ENCODE assay signal across 34 cellular contexts in genomic region chr16:55154261-55154660, GRCh38.
"Had no signal": no experiment of that assay in that cellular context is flagged by ENCODE, and none has a peak within 500 bp of the region (broad histone marks: within the 10 kb centered on the region; RNA-seq: fewer than 3 reads in every experiment).

No MANE protein-coding gene starts in this region.

- H3K4me3 ChIP-seq: adrenal gland, body of pancreas, breast epithelium had no signal

- H3K9me3 Mint-ChIP-seq: activated B cell treated with CpG ODN at 0.5 μM for 24 hours; activated CD4-positive, alpha-beta memory T cell treated with anti-CD3 and anti-CD28 coated beads for 36 hours; activated CD4-positive, alpha-beta T cell treated with anti-CD3 and anti-CD28 coated beads, Interleukin-2, amount 10 ng/mL, durations not matched to agents 24 days and 14 days; activated CD8-positive, alpha-beta T cell treated with anti-CD3 and anti-CD28 coated beads for 36 hours; activated naive CD4-positive, alpha-beta T cell treated with anti-CD3 and anti-CD28 coated beads for 36 hours; activated naive CD8-positive, alpha-beta T cell treated with anti-CD3 and anti-CD28 coated beads for 36 hours; activated T-cell treated with anti-CD3 and anti-CD28 coated beads, Interleukin-2, amount 50 U/mL, for 4 hours; activated T-helper 1 cell treated with anti-CD3 and anti-CD28 coated beads, Interleukin-12 subunit alpha, Interleukin-12 subunit beta, Interleukin-2, Interleukin-4 antibody, amounts not matched to agents 30 ng/mL and 10 ng/mL and 1 ng/mL, durations not matched to agents 14 hours and 24 hours and 36 hours; activated T-helper 17 cell treated with anti-CD3 and anti-CD28 coated beads, Interleukin-2, amount 50 U/mL, for 72 hours; T-helper 1 cell treated with Interleukin-12 subunit alpha and Interleukin-12 subunit beta and Interleukin-4 antibody, amounts not matched to agents 30 μg/mL and 1 μg/mL, for 36 hours; T-helper 2 cell treated with Interferon-gamma antibody and Interleukin-4, amounts not matched to agents 5 μg/mL and 100 μg/mL, for 36 hours had no signal

- H3K9me3 ChIP-seq: adrenal gland, body of pancreas had no signal

- H3K36me3 ChIP-seq: adrenal gland, brain microvascular endothelial cell, breast epithelium had no signal

- H3K27me3 Mint-ChIP-seq: activated CD4-positive, alpha-beta T cell treated with anti-CD3 and anti-CD28 coated beads, Interleukin-2, amount 10 ng/mL, durations not matched to agents 24 days and 14 days; activated CD8-positive, alpha-beta T cell treated with anti-CD3 and anti-CD28 coated beads for 36 hours had no signal

- H3K4me3 Mint-ChIP-seq: activated B cell treated with CpG ODN at 0.5 μM for 24 hours; activated CD4-positive, alpha-beta memory T cell treated with anti-CD3 and anti-CD28 coated beads for 36 hours; activated CD4-positive, alpha-beta T cell treated with anti-CD3 and anti-CD28 coated beads, Interleukin-2, amount 10 ng/mL, durations not matched to agents 24 days and 14 days; activated CD8-positive, alpha-beta T cell treated with anti-CD3 and anti-CD28 coated beads for 36 hours; activated naive CD4-positive, alpha-beta T cell treated with anti-CD3 and anti-CD28 coated beads for 36 hours; activated naive CD8-positive, alpha-beta T cell treated with anti-CD3 and anti-CD28 coated beads for 36 hours; activated T-cell treated with anti-CD3 and anti-CD28 coated beads, Interleukin-2, amount 50 U/mL, for 4 hours; activated T-cell treated with anti-CD3 and anti-CD28 coated beads, Interleukin-2, amount 50 U/mL, for 72 hours; activated T-helper 1 cell treated with anti-CD3 and anti-CD28 coated beads, Interleukin-12 subunit alpha, Interleukin-12 subunit beta, Interleukin-2, Interleukin-4 antibody, amounts not matched to agents 30 ng/mL and 10 ng/mL and 1 ng/mL, durations not matched to agents 14 hours and 24 hours and 36 hours; activated T-helper 17 cell treated with anti-CD3 and anti-CD28 coated beads, Interleukin-2, amount 50 U/mL, for 72 hours; T-helper 1 cell treated with Interleukin-12 subunit alpha and Interleukin-12 subunit beta and Interleukin-4 antibody, amounts not matched to agents 30 μg/mL and 1 μg/mL, for 36 hours; T-helper 2 cell treated with Interferon-gamma antibody and Interleukin-4, amounts not matched to agents 5 μg/mL and 100 μg/mL, for 36 hours had no signal

- ATAC-seq: activated CD8-positive, alpha-beta T cell treated with anti-CD3 and anti-CD28 coated beads for 36 hours; activated naive CD4-positive, alpha-beta T cell treated with anti-CD3 and anti-CD28 coated beads, Interleukin-2, amount 50 U/mL, for 72 hours; activated T-cell treated with anti-CD3 and anti-CD28 coated beads, Interleukin-2, amount 50 U/mL, for 4 hours; activated T-cell treated with anti-CD3 and anti-CD28 coated beads, Interleukin-2, amount 50 U/mL, for 72 hours; activated T-helper 17 cell treated with anti-CD3 and anti-CD28 coated beads, Interleukin-2, amount 50 U/mL, for 72 hours; body of pancreas had no signal

- H3K27me3 ChIP-seq: adrenal gland, body of pancreas, brain microvascular endothelial cell, breast epithelium had no signal

- DNase-seq: activated B cell treated with CpG ODN at 0.5 μM for 24 hours; activated CD4-positive, alpha-beta memory T cell treated with anti-CD3 and anti-CD28 coated beads for 36 hours; activated CD4-positive, alpha-beta T cell treated with anti-CD3 and anti-CD28 coated beads for 4 hours; activated CD4-positive, alpha-beta T cell treated with anti-CD3 and anti-CD28 coated beads, Interleukin-2, amount 10 ng/mL, durations not matched to agents 24 days and 14 days; activated CD4-positive, alpha-beta T cell treated with anti-CD3 and anti-CD28 coated beads, Interleukin-2, amount 50 U/mL, for 1 hour; activated CD4-positive, alpha-beta T cell treated with anti-CD3 and anti-CD28 coated beads, Interleukin-2, amount 50 U/mL, for 4 hours; activated CD4-positive, CD25-positive, alpha-beta regulatory T cell treated with anti-CD3 and anti-CD28 coated beads, Interleukin-2, amount 50 U/mL, for 72 hours; activated CD8-positive, alpha-beta memory T cell treated with anti-CD3 and anti-CD28 coated beads, Interleukin-2, amount 50 U/mL, for 4 hours; activated CD8-positive, alpha-beta T cell treated with anti-CD3 and anti-CD28 coated beads for 36 hours; activated effector memory CD4-positive, alpha-beta T cell treated with anti-CD3 and anti-CD28 coated beads, Interleukin-2, amount 50 U/mL, for 16 hours; activated gamma-delta T cell treated with Interleukin-2 at 50 U/mL for 16 hours; activated naive CD4-positive, alpha-beta T cell; activated naive CD4-positive, alpha-beta T cell treated with anti-CD3 and anti-CD28 coated beads for 36 hours; activated naive CD4-positive, alpha-beta T cell treated with anti-CD3 and anti-CD28 coated beads, Interleukin-2, amount 50 U/mL, for 16 hours; activated naive CD8-positive, alpha-beta T cell treated with anti-CD3 and anti-CD28 coated beads for 36 hours; activated T-cell treated with anti-CD3 and anti-CD28 coated beads for 4 hours; activated T-cell treated with anti-CD3 and anti-CD28 coated beads, Interleukin-2, amount 50 U/mL, for 1 hour; activated T-cell treated with anti-CD3 and anti-CD28 coated beads, Interleukin-2, amount 50 U/mL, for 4 hours; activated T-cell treated with anti-CD3 and anti-CD28 coated beads, Interleukin-2, amount 50 U/mL, for 72 hours; adrenal gland; amniotic stem cell; aorta; body of pancreas; brain microvascular endothelial cell; central memory CD4-positive, alpha-beta T cell; T-helper 2 cell; T-helper 9 cell had no signal

- H3K4me1 ChIP-seq: adrenal gland, body of pancreas, breast epithelium had no signal

- H3K4me1 Mint-ChIP-seq: activated CD4-positive, alpha-beta T cell treated with anti-CD3 and anti-CD28 coated beads, Interleukin-2, amount 10 ng/mL, durations not matched to agents 24 days and 14 days; activated naive CD8-positive, alpha-beta T cell treated with anti-CD3 and anti-CD28 coated beads for 36 hours; activated T-helper 17 cell treated with anti-CD3 and anti-CD28 coated beads, Interleukin-2, amount 50 U/mL, for 72 hours had no signal

- H3K27ac ChIP-seq: adrenal gland, body of pancreas, brain microvascular endothelial cell, breast epithelium, VCaP had no signal

- H3K36me3 Mint-ChIP-seq: activated CD4-positive, alpha-beta memory T cell treated with anti-CD3 and anti-CD28 coated beads for 36 hours; activated naive CD4-positive, alpha-beta T cell treated with anti-CD3 and anti-CD28 coated beads, Interleukin-2, amount 50 U/mL, for 72 hours; activated naive CD8-positive, alpha-beta T cell treated with anti-CD3 and anti-CD28 coated beads for 36 hours had no signal

- H3K27ac Mint-ChIP-seq: activated B cell treated with CpG ODN at 0.5 μM for 24 hours; activated CD4-positive, alpha-beta memory T cell treated with anti-CD3 and anti-CD28 coated beads for 36 hours; activated CD4-positive, alpha-beta T cell treated with anti-CD3 and anti-CD28 coated beads, Interleukin-2, amount 10 ng/mL, durations not matched to agents 24 days and 14 days; activated CD8-positive, alpha-beta T cell treated with anti-CD3 and anti-CD28 coated beads for 36 hours; activated naive CD4-positive, alpha-beta T cell treated with anti-CD3 and anti-CD28 coated beads for 36 hours; activated naive CD4-positive, alpha-beta T cell treated with anti-CD3 and anti-CD28 coated beads, Interleukin-2, amount 50 U/mL, for 72 hours; activated naive CD8-positive, alpha-beta T cell treated with anti-CD3 and anti-CD28 coated beads for 36 hours; activated T-cell treated with anti-CD3 and anti-CD28 coated beads, Interleukin-2, amount 50 U/mL, for 72 hours; activated T-helper 1 cell treated with anti-CD3 and anti-CD28 coated beads, Interleukin-12 subunit alpha, Interleukin-12 subunit beta, Interleukin-2, Interleukin-4 antibody, amounts not matched to agents 30 ng/mL and 10 ng/mL and 1 ng/mL, durations not matched to agents 14 hours and 24 hours and 36 hours; activated T-helper 17 cell treated with anti-CD3 and anti-CD28 coated beads, Interleukin-2, amount 50 U/mL, for 72 hours; T-helper 1 cell treated with Interleukin-12 subunit alpha and Interleukin-12 subunit beta and Interleukin-4 antibody, amounts not matched to agents 30 μg/mL and 1 μg/mL, for 36 hours; T-helper 2 cell treated with Interferon-gamma antibody and Interleukin-4, amounts not matched to agents 5 μg/mL and 100 μg/mL, for 36 hours had no signal
